Comparison of ENCODE assay signal across 1 cellular context in the genomic region with DNA sequence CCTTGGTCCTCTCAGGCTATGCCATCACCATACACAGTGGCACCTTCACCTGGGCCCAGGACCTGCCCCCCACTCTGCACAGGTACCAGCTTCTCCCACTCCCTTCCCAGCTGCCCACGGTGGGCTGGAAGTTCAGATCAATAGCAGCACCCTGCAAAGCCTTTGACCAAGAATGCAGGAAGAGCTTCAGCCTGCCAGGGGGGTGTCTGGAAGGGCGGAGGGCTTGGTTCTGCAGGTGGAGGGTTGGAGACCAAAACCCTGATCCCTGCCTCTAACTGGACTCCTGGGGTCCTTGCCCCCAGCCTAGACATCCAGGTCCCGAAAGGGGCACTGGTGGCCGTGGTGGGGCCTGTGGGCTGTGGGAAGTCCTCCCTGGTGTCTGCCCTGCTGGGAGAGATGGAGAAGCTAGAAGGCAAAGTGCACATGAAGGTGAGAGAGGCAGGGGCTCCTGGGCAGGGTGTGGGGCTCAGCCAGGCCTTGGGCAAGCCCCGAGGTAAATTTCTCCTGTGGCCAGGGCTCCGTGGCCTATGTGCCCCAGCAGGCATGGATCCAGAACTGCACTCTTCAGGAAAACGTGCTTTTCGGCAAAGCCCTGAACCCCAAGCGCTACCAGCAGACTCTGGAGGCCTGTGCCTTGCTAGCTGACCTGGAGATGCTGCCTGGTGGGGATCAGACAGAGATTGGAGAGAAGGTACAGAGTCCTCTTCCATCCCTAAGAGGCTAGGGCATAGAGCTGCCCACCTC.
A peak's percentile ranks its signal among the peaks of the same experiment; 100 is the strongest.
TF ChIP-seq lines count a peak whose summit lies in the region.

No MANE protein-coding gene starts in this region.

TF ChIP-seq in HEK293, 187 proteins besides CTCF, POLR2A, EP300 and RAD21:
- no peak for TF ChIP-seq ZNF133 (tag by site-specific recombination; IDR thresholded peaks at IDR 0.05)
- no peak for TF ChIP-seq ZNF501 (tag by site-specific recombination; IDR thresholded peaks at IDR 0.05)
- TF ChIP-seq, protein P1, sequence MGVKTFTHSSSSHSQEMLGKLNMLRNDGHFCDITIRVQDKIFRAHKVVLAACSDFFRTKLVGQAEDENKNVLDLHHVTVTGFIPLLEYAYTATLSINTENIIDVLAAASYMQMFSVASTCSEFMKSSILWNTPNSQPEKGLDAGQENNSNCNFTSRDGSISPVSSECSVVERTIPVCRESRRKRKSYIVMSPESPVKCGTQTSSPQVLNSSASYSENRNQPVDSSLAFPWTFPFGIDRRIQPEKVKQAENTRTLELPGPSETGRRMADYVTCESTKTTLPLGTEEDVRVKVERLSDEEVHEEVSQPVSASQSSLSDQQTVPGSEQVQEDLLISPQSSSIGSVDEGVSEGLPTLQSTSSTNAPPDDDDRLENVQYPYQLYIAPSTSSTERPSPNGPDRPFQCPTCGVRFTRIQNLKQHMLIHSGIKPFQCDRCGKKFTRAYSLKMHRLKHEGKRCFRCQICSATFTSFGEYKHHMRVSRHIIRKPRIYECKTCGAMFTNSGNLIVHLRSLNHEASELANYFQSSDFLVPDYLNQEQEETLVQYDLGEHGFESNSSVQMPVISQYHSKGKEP (tag by site-specific recombination; IDR thresholded peaks at IDR 0.05) = no peak
- TF ChIP-seq, protein P2, sequence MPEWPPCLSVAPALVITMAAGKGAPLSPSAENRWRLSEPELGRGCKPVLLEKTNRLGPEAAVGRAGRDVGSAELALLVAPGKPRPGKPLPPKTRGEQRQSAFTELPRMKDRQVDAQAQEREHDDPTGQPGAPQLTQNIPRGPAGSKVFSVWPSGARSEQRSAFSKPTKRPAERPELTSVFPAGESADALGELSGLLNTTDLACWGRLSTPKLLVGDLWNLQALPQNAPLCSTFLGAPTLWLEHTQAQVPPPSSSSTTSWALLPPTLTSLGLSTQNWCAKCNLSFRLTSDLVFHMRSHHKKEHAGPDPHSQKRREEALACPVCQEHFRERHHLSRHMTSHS (tag by site-specific recombination; IDR thresholded peaks at IDR 0.05) = no peak
- TF ChIP-seq, protein P3, sequence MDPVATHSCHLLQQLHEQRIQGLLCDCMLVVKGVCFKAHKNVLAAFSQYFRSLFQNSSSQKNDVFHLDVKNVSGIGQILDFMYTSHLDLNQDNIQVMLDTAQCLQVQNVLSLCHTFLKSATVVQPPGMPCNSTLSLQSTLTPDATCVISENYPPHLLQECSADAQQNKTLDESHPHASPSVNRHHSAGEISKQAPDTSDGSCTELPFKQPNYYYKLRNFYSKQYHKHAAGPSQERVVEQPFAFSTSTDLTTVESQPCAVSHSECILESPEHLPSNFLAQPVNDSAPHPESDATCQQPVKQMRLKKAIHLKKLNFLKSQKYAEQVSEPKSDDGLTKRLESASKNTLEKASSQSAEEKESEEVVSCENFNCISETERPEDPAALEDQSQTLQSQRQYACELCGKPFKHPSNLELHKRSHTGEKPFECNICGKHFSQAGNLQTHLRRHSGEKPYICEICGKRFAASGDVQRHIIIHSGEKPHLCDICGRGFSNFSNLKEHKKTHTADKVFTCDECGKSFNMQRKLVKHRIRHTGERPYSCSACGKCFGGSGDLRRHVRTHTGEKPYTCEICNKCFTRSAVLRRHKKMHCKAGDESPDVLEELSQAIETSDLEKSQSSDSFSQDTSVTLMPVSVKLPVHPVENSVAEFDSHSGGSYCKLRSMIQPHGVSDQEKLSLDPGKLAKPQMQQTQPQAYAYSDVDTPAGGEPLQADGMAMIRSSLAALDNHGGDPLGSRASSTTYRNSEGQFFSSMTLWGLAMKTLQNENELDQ (tag by site-specific recombination; IDR thresholded peaks at IDR 0.05; ENCODE audit: low read depth) = no peak
- TF ChIP-seq ZNF341 (tag by site-specific recombination; IDR thresholded peaks at IDR 0.05; ENCODE audit: low read depth) = peak; percentile 79
